Comparison of ENCODE assay signal across 8 cellular contexts in the genomic region with DNA sequence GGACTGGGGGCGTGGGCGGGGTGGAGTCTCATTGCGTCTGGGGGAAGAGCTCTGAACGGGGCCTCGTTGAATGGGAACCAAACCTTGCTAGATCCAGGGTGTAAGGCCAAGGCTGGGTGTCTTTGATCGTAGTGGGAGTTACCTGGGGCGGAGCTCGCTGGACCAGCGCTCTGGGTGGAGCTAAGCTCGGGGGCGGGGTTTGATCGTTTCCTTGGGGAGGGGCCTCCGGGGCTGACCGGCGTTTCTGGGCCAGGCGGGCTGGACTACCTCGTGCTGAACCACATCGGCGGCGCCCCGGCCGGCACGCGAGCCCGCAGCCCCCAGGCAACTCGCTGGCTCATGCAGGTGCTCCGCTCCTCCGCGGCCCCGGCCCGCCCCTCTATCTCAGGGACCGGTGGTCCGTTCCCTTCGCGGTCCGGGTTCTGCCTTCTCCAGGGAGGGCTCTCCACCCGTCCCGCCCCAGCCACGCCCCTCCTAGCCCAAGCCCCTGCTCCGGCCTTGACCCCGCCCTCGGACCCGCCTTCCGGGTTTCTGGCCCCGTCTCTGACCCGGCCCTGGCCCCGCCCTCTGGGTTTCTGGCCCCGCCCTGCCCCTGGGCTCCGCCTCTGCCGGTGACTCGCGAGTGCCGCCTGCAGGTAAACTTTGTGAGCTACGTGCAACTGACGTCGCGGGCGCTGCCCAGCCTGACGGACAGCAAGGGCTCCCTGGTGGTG. TPM values are rescaled to one million over a fixed set of nuclear protein-coding genes. Genes with fewer than 3 reads are reported as not detected.
DNase-seq lines count a peak whose midpoint lies in the region; ATAC-seq and TF ChIP-seq lines count a peak whose summit lies in the region.

No MANE protein-coding gene starts in this region.

- no peaks in the 10 kb centered on the region for H3K9me3 ChIP-seq in adrenal gland (replicated peaks in 1 of 3)

- peak overlapping the region; percentile 85 for H3K27ac Mint-ChIP-seq in progenitor cell of endocrine pancreas

- no peaks in the 10 kb centered on the region for H3K27me3 Mint-ChIP-seq in progenitor cell of endocrine pancreas

- WGBS in adrenal gland, 4 donors = 0 to 1% (median 1%) methylated on average over 33 to 59 of the region's 59 CpGs; no CpG with 5 or more reads in 1 of the 4 donors

- H3K4me1 Mint-ChIP-seq in progenitor cell of endocrine pancreas (ENCODE audit: low read depth) = peaks cover 16% of the 10 kb centered on the region

- peak overlapping the region; percentile 70 for H3K4me3 Mint-ChIP-seq in progenitor cell of endocrine pancreas (ENCODE audit: low read depth)

- TF ChIP-seq CTCF in HFF-Myc (IDR thresholded peaks at IDR 0.05; ENCODE audit: low read depth, low read length, missing control alignments) (peak; percentile 80), adrenal gland (IDR thresholded peaks at IDR 0.05) (peak; percentile 68 to 91 (median 76)), progenitor cell of endocrine pancreas (IDR thresholded peaks at IDR 0.05; ENCODE audit: unreplicated experiment) (peak; percentile 78)

- no peaks in the 10 kb centered on the region for H3K9me3 Mint-ChIP-seq in progenitor cell of endocrine pancreas (ENCODE audit: low read depth)

- H3K4me3 ChIP-seq in HFF-Myc (replicated peaks; ENCODE audit: low read depth, low read length) = peak overlapping the region; percentile 47
- H3K4me3 ChIP-seq in adrenal gland = peak overlapping the region in 2 of 4 donors; percentile 4 to 49

- H3K27ac ChIP-seq in adrenal gland = peak overlapping the region; percentile 64 to 93 (median 74)

- intact Hi-C loops in adrenal gland (cut with DNase I) = no loop called here
- intact Hi-C loops in left ventricle myocardium superior (cut with micrococcal nuclease) = no loop called here

- peak; percentile 80 for ATAC-seq in left ventricle myocardium superior

- H3K36me3 Mint-ChIP-seq in progenitor cell of endocrine pancreas (ENCODE audit: insufficient read depth) = peaks cover 5% of the 10 kb centered on the region

- H3K4me1 ChIP-seq in adrenal gland (replicated peaks in 1 of 2) = peaks cover 5 to 16% of the 10 kb centered on the region in 2 donors

- H3K36me3 ChIP-seq in adrenal gland (replicated peaks in 1 of 2) = peaks cover 0 to 4% of the 10 kb centered on the region in 2 donors

- H3K27me3 ChIP-seq in adrenal gland = no peaks in the 10 kb centered on the region

- peak in 1 of 2 donors; percentile 41 for TF ChIP-seq POLR2A in adrenal gland (IDR thresholded peaks at IDR 0.05)

- peak; percentile 98 for DNase-seq in GM03348 (ENCODE audit: low spot score)
- peak; percentile 73 for DNase-seq in HFF-Myc (ENCODE audit: extremely low read depth, low read depth)
- DNase-seq in NCI-H1048 (lab: John Stamatoyannopoulos, UW) = peak; percentile 87
- peak; percentile 88 for DNase-seq in SW480 (ENCODE audit: low spot score)
- peak; percentile 97 to 99 (median 98) for DNase-seq in adrenal gland
- peak; percentile 99 for DNase-seq in left ventricle myocardium superior
- DNase-seq in progenitor cell of endocrine pancreas (ENCODE audit: low spot score, unreplicated experiment) = peak; percentile 99
- DNase-seq in ureter (ENCODE audit: low spot score) = peak; percentile 98

RNA-seq across cellular contexts. Expression of a gene that starts 3.3 kb away (rescaled TPM):
- total RNA-seq in adrenal gland (1,000 to 10,000 TPM in 6 of 8 donors, 100 to 1,000 TPM in 2; 692 to 1,781 (median 1,178) TPM), left ventricle myocardium superior (401 TPM), progenitor cell of endocrine pancreas (720 and 727 TPM in 2 replicates), ureter (962 TPM)
- 1,000 to 10,000 TPM in 2 of 3 donors, 100 to 1,000 TPM in 1; 615 to 3,360 (median 2,171) TPM for polyA plus RNA-seq in adrenal gland

RNA-seq across cellular contexts. Expression of a gene that starts 6.0 kb away (rescaled TPM):
- total RNA-seq in adrenal gland = 10 to 100 TPM in 7 of 8 donors, 1 to 10 TPM in 1; 6.3 to 40.5 (median 13.9) TPM
- polyA plus RNA-seq in adrenal gland = 10 to 100 TPM in 2 of 3 donors, 1 to 10 TPM in 1; 3.4 to 33.9 (median 23.7) TPM
- total RNA-seq in left ventricle myocardium superior = 5.5 TPM
- 20.1 and 21.1 TPM in 2 replicates for total RNA-seq in progenitor cell of endocrine pancreas
- total RNA-seq in ureter = 2.8 TPM

RNA-seq across cellular contexts. Expression of a gene that starts 6.5 kb away (rescaled TPM):
- total RNA-seq in adrenal gland = 10 to 100 TPM; 40.2 to 92.8 (median 57.9) TPM
- 100 to 1,000 TPM in 2 of 3 donors, 10 to 100 TPM in 1; 23.4 to 211 (median 162) TPM for polyA plus RNA-seq in adrenal gland
- 167 TPM for total RNA-seq in left ventricle myocardium superior
- 28.1 and 29.7 TPM in 2 replicates for total RNA-seq in progenitor cell of endocrine pancreas
- 68.4 TPM for total RNA-seq in ureter

RNA-seq across cellular contexts. Expression of a gene that starts 33.1 kb away (rescaled TPM):
- total RNA-seq in adrenal gland = 100 to 1,000 TPM; 185 to 523 (median 409) TPM
- 100 to 1,000 TPM; 177 to 352 (median 196) TPM for polyA plus RNA-seq in adrenal gland
- 90.7 TPM for total RNA-seq in left ventricle myocardium superior
- total RNA-seq in progenitor cell of endocrine pancreas = 56.1 and 61.7 TPM in 2 replicates
- 61.3 TPM for total RNA-seq in ureter

RNA-seq across cellular contexts. Expression of a gene that starts 33.6 kb away (rescaled TPM):
- total RNA-seq in adrenal gland (not detected), left ventricle myocardium superior (not detected), progenitor cell of endocrine pancreas (not detected in 2 replicates), ureter (not detected)
- polyA plus RNA-seq in adrenal gland = not detected
